ENCODE assay signal across 16 cellular contexts in genomic region chr18:1015777-1016176, GRCh38.
DNase-seq lines count a peak whose midpoint lies in the region; ATAC-seq and TF ChIP-seq lines count a peak whose summit lies in the region.
"Had no signal": no experiment of that assay in that cellular context is flagged by ENCODE, and none has a peak within 500 bp of the region (broad histone marks: within the 10 kb centered on the region; RNA-seq: fewer than 3 reads in every experiment).

No MANE protein-coding gene starts in this region.

- no peak for ATAC-seq in thoracic aorta (ENCODE audit: insufficient number of reproducible peaks, low FRiP score, low read depth)

- TF ChIP-seq CTCF in brain (conservative IDR thresholded peaks at IDR 0.05): no peak
- no peak for TF ChIP-seq CTCF in nephron (IDR thresholded peaks at IDR 0.05; ENCODE audit: unreplicated experiment in 3 of 3)
- TF ChIP-seq CTCF in thoracic aorta (IDR thresholded peaks at IDR 0.05): no peak

- H3K4me3 Mint-ChIP-seq in brain: peak overlapping the region in 1 of 5 experiments; percentile 50
- no peak overlapping the region for H3K4me3 Mint-ChIP-seq in nephron
- H3K4me3 Mint-ChIP-seq: CD4-positive, CD25-positive, alpha-beta regulatory T cell; HFFc6; IgD-negative memory B cell had no signal

- WGBS in HUES64: 85% methylated on average over 2 of the region's 2 CpGs

- H3K36me3 ChIP-seq in HUES64 (ENCODE audit: insufficient read depth, low read length) (no peaks in the 10 kb centered on the region), thoracic aorta (no peaks in the 10 kb centered on the region)

- peak overlapping the region; percentile 42; the same call in 1 of the 2 replicates for H3K9ac ChIP-seq in HUES64 (ENCODE audit: low read depth, low read length)

- H3K27ac Mint-ChIP-seq in brain: peak overlapping the region in 3 of 5 experiments; percentile 6 to 84 (median 58)
- peak overlapping the region; percentile 65 to 94 (median 78) for H3K27ac Mint-ChIP-seq in nephron
- H3K27ac Mint-ChIP-seq: CD4-positive, CD25-positive, alpha-beta regulatory T cell; IgD-negative memory B cell had no signal

- H3K9me3 ChIP-seq in HUES64 (ENCODE audit: insufficient read depth, low read depth, low read length) (no peaks in the 10 kb centered on the region), thoracic aorta (no peaks in the 10 kb centered on the region)

- DNase-seq in thoracic aorta (ENCODE audit: low spot score) (no peak), NCI-H2081 (lab: John Stamatoyannopoulos, UW) (no peak), NCI-H187 (lab: John Stamatoyannopoulos, UW) (no peak), retina (no peak)
- DNase-seq: Calu3; CD4-positive, CD25-positive, alpha-beta regulatory T cell; HFFc6; NCI-H1436; NCI-H2081 treated with DMSO at 0.1 percent for 48 hours; NCI-H524; NK-92 treated with Interleukin-12 subunit alpha and Interleukin-12 subunit beta, amount 100 ng/mL, for 24 hours; OCI-M1 had no signal

- H3K9me3 Mint-ChIP-seq in brain (no peaks in the 10 kb centered on the region), nephron (no peaks in the 10 kb centered on the region)
- H3K9me3 Mint-ChIP-seq: CD4-positive, CD25-positive, alpha-beta regulatory T cell had no signal

- H3K4me1 ChIP-seq in HUES64 (ENCODE audit: insufficient read depth, low read length) (peaks cover 64% of the 10 kb centered on the region), thoracic aorta (ENCODE audit: control insufficient read depth in 1 of 2, low read depth in 2 of 2) (peaks cover 16 to 57% of the 10 kb centered on the region in 2 donors)

- peaks cover 3% of the 10 kb centered on the region for H3K27me3 Mint-ChIP-seq in brain
- H3K27me3 Mint-ChIP-seq in nephron (ENCODE audit: low read depth): peaks cover 3% of the 10 kb centered on the region
- H3K27me3 Mint-ChIP-seq: IgD-negative memory B cell had no signal

- H3K36me3 Mint-ChIP-seq in brain: no peaks in the 10 kb centered on the region
- no peaks in the 10 kb centered on the region for H3K36me3 Mint-ChIP-seq in nephron (ENCODE audit: low read depth)
- H3K36me3 Mint-ChIP-seq: CD4-positive, CD25-positive, alpha-beta regulatory T cell; IgD-negative memory B cell had no signal

- peaks cover 68% of the 10 kb centered on the region for H3K4me1 Mint-ChIP-seq in brain
- peaks cover 74% of the 10 kb centered on the region for H3K4me1 Mint-ChIP-seq in nephron
- H3K4me1 Mint-ChIP-seq: CD4-positive, CD25-positive, alpha-beta regulatory T cell; IgD-negative memory B cell had no signal

- H3K27me3 ChIP-seq in HUES64 (ENCODE audit: insufficient read depth, low read length) (no peaks in the 10 kb centered on the region), thoracic aorta (replicated peaks; ENCODE audit: insufficient read depth) (no peaks in the 10 kb centered on the region)

- H3K27ac ChIP-seq in HUES64 (ENCODE audit: low read depth, low read length) (peak overlapping the region; percentile 51; the same call in 1 of the 2 replicates), thoracic aorta (peak overlapping the region; percentile 52 to 68)

- H3K4me3 ChIP-seq in HUES64 (ENCODE audit: low read length) (peak overlapping the region; percentile 33; the same call in 1 of the 2 replicates), thoracic aorta (peak overlapping the region; percentile 5)
